Comparison of ENCODE assay signal across 1 cellular context in genomic region chr16:74570412-74571301, GRCh38.
TF ChIP-seq lines count a peak whose summit lies in the region.

No MANE protein-coding gene starts in this region.

TF ChIP-seq in HepG2, 621 proteins besides CTCF, POLR2A, EP300 and RAD21 (continued from another document and continues in another):
- TF ChIP-seq NR2F2 (IDR thresholded peaks at IDR 0.05; ENCODE audit: borderline replicate concordance, low read depth), result peak; percentile 70; the same call in 1 of the 2 replicates
- no peak for TF ChIP-seq ZNF10 (CRISPR knock-in tag; IDR thresholded peaks at IDR 0.05; ENCODE audit: borderline replicate concordance, low read depth)
- TF ChIP-seq CENPX (CRISPR knock-in tag; IDR thresholded peaks at IDR 0.05), result no peak
- 0 out of 2 replicates have a peak, but pooled peaks have one; percentile 64 for TF ChIP-seq SMAD3 (CRISPR knock-in tag; IDR thresholded peaks at IDR 0.05)
- peak; percentile 64; the same call in 1 of the 2 replicates for TF ChIP-seq HMG20A (CRISPR knock-in tag; IDR thresholded peaks at IDR 0.05; ENCODE audit: borderline replicate concordance)
- no peak for TF ChIP-seq POLR2G (IDR thresholded peaks at IDR 0.05; ENCODE audit: low read depth, low read length)
- no peak for TF ChIP-seq BRD4 (CRISPR knock-in tag; IDR thresholded peaks at IDR 0.05)
- no peak for TF ChIP-seq PCBP2 (optimal IDR thresholded peaks at IDR 0.05; ENCODE audit: low read depth, low read length, poor library complexity, severe bottlenecking)
- TF ChIP-seq SRY (CRISPR knock-in tag; IDR thresholded peaks at IDR 0.05), result no peak
- TF ChIP-seq, protein P1, sequence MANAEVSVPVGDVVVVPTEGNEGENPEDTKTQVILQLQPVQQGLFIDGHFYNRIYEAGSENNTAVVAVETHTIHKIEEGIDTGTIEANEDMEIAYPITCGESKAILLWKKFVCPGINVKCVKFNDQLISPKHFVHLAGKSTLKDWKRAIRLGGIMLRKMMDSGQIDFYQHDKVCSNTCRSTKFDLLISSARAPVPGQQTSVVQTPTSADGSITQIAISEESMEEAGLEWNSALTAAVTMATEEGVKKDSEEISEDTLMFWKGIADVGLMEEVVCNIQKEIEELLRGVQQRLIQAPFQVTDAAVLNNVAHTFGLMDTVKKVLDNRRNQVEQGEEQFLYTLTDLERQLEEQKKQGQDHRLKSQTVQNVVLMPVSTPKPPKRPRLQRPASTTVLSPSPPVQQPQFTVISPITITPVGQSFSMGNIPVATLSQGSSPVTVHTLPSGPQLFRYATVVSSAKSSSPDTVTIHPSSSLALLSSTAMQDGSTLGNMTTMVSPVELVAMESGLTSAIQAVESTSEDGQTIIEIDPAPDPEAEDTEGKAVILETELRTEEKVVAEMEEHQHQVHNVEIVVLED (CRISPR knock-in tag; IDR thresholded peaks at IDR 0.05; ENCODE audit: borderline replicate concordance), result no peak; the same call in 1 of the 2 replicates
- no peak for TF ChIP-seq ZNF790 (CRISPR knock-in tag; IDR thresholded peaks at IDR 0.05; ENCODE audit: borderline replicate concordance)
- TF ChIP-seq CEBPZ (IDR thresholded peaks at IDR 0.05; ENCODE audit: low read length), result no peak
- peak; percentile 86 for TF ChIP-seq SAP130 (CRISPR knock-in tag; IDR thresholded peaks at IDR 0.05; ENCODE audit: low read depth)
- TF ChIP-seq, protein P2, sequence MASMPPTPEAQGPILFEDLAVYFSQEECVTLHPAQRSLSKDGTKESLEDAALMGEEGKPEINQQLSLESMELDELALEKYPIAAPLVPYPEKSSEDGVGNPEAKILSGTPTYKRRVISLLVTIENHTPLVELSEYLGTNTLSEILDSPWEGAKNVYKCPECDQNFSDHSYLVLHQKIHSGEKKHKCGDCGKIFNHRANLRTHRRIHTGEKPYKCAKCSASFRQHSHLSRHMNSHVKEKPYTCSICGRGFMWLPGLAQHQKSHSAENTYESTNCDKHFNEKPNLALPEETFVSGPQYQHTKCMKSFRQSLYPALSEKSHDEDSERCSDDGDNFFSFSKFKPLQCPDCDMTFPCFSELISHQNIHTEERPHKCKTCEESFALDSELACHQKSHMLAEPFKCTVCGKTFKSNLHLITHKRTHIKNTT (CRISPR knock-in tag; IDR thresholded peaks at IDR 0.05), result no peak
- no peak for TF ChIP-seq RFX3 (CRISPR knock-in tag; IDR thresholded peaks at IDR 0.05)
- no peak for TF ChIP-seq ZC3H13 (CRISPR knock-in tag; IDR thresholded peaks at IDR 0.05)
- TF ChIP-seq IKZF1 (IDR thresholded peaks at IDR 0.05), result no peak
- TF ChIP-seq ARNTL (CRISPR knock-in tag; IDR thresholded peaks at IDR 0.05), result peak; percentile 73; the same call in 1 of the 2 replicates
- TF ChIP-seq KLF6 (CRISPR knock-in tag; IDR thresholded peaks at IDR 0.05), result no peak
- TF ChIP-seq XBP1 (CRISPR knock-in tag; IDR thresholded peaks at IDR 0.05), result no peak
- no peak for TF ChIP-seq ZNF564 (CRISPR knock-in tag; IDR thresholded peaks at IDR 0.05)
- 0 out of 2 replicates have a peak, but pooled peaks have one; percentile 49 for TF ChIP-seq ZMAT3 (CRISPR knock-in tag; conservative IDR thresholded peaks at IDR 0.05)
- TF ChIP-seq ELF4 (CRISPR knock-in tag; IDR thresholded peaks at IDR 0.05; ENCODE audit: borderline replicate concordance), result no peak
- no peak for TF ChIP-seq SNAPC2 (CRISPR knock-in tag; IDR thresholded peaks at IDR 0.05)
- TF ChIP-seq STAT6 (CRISPR knock-in tag; IDR thresholded peaks at IDR 0.05; ENCODE audit: borderline replicate concordance), result no peak
- no peak for TF ChIP-seq ZNF333 (CRISPR knock-in tag; IDR thresholded peaks at IDR 0.05; ENCODE audit: borderline replicate concordance)
- TF ChIP-seq SATB2 (CRISPR knock-in tag; IDR thresholded peaks at IDR 0.05), result no peak
- no peak for TF ChIP-seq ZNF550 (CRISPR knock-in tag; IDR thresholded peaks at IDR 0.05; ENCODE audit: borderline replicate concordance)
- 0 out of 2 replicates have a peak, but pooled peaks have one; percentile 26 for TF ChIP-seq ZNF891 (CRISPR knock-in tag; IDR thresholded peaks at IDR 0.05)
- peak; percentile 79; the same call in 1 of the 2 replicates for TF ChIP-seq MIER3 (CRISPR knock-in tag; IDR thresholded peaks at IDR 0.05; ENCODE audit: borderline replicate concordance)
- no peak for TF ChIP-seq NFE2L1 (CRISPR knock-in tag; IDR thresholded peaks at IDR 0.05; ENCODE audit: borderline replicate concordance)
- no peak for TF ChIP-seq PRMT3 (CRISPR knock-in tag; IDR thresholded peaks at IDR 0.05; ENCODE audit: borderline replicate concordance, low read depth)
- peak; percentile 91 for TF ChIP-seq RCOR2 (CRISPR knock-in tag; IDR thresholded peaks at IDR 0.05)
- no peak for TF ChIP-seq KDM5B (CRISPR knock-in tag; IDR thresholded peaks at IDR 0.05; ENCODE audit: borderline replicate concordance)
- no peak for TF ChIP-seq ATAD3A (CRISPR knock-in tag; IDR thresholded peaks at IDR 0.05)
- no peak for TF ChIP-seq AGO2 (optimal IDR thresholded peaks at IDR 0.05; ENCODE audit: low read depth, low read length)
- peak; percentile 44 for TF ChIP-seq ZNF629 (CRISPR knock-in tag; conservative IDR thresholded peaks at IDR 0.05)
- TF ChIP-seq KMT2B (CRISPR knock-in tag; IDR thresholded peaks at IDR 0.05), result peak; percentile 64; the same call in 1 of the 2 replicates
- TF ChIP-seq HNRNPL (IDR thresholded peaks at IDR 0.05; ENCODE audit: low read depth, low read length), result no peak
- no peak for TF ChIP-seq ZBTB40 (IDR thresholded peaks at IDR 0.05)
- peak; percentile 35; the same call in 1 of the 2 replicates for TF ChIP-seq ZBTB40 (CRISPR knock-in tag; IDR thresholded peaks at IDR 0.05)
- TF ChIP-seq, protein P3, sequence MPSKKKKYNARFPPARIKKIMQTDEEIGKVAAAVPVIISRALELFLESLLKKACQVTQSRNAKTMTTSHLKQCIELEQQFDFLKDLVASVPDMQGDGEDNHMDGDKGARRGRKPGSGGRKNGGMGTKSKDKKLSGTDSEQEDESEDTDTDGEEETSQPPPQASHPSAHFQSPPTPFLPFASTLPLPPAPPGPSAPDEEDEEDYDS (CRISPR knock-in tag; IDR thresholded peaks at IDR 0.05), result 0 out of 2 replicates have a peak, but pooled peaks have one; percentile 43
- TF ChIP-seq, protein P4, sequence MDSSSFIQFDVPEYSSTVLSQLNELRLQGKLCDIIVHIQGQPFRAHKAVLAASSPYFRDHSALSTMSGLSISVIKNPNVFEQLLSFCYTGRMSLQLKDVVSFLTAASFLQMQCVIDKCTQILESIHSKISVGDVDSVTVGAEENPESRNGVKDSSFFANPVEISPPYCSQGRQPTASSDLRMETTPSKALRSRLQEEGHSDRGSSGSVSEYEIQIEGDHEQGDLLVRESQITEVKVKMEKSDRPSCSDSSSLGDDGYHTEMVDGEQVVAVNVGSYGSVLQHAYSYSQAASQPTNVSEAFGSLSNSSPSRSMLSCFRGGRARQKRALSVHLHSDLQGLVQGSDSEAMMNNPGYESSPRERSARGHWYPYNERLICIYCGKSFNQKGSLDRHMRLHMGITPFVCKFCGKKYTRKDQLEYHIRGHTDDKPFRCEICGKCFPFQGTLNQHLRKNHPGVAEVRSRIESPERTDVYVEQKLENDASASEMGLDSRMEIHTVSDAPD (CRISPR knock-in tag; IDR thresholded peaks at IDR 0.05), result no peak; the same call in 1 of the 2 replicates
- TF ChIP-seq, protein P5, sequence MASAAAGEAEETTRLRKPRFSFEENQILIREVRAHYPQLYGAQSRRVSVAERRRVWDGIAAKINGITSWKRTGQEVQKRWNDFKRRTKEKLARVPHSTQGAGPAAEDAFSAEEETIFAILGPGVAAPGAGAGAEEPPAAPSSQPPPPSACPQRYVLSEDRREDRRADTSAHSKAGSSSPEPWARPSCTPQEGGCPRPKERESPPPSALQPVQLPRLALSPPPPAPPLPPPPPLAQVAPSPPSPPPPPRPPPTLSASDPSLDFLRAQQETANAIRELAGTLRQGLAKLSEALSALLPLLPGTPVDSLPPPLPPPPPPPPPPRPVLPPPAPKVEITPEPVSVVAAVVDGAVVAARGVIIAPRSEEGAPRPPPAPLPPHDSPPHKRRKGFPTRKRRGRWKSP (CRISPR knock-in tag; IDR thresholded peaks at IDR 0.05), result no peak
- TF ChIP-seq ZNF713 (CRISPR knock-in tag; IDR thresholded peaks at IDR 0.05), result no peak
